ENCODE assay signal across 8 cellular contexts in genomic region chr4:148444296-148445070, GRCh38.
DNase-seq lines count a peak whose midpoint lies in the region; ATAC-seq lines count a peak whose summit lies in the region.

No MANE protein-coding gene starts in this region.

- H3K4me3 ChIP-seq in endocrine pancreas (ENCODE audit: control insufficient read depth, insufficient read depth, low read length) (no peak overlapping the region), mucosa of stomach (ENCODE audit: low read length) (peak overlapping the region; percentile 96)

- H3K27me3 ChIP-seq in endocrine pancreas (ENCODE audit: control insufficient read depth, insufficient read depth, low read length): no peaks in the 10 kb centered on the region
- H3K27me3 ChIP-seq in mucosa of stomach (ENCODE audit: control insufficient read depth, insufficient read depth, low read length): peaks cover 5% of the 10 kb centered on the region

- no peak for ATAC-seq in activated CD4-positive, CD25-positive, alpha-beta regulatory T cell treated with anti-CD3 and anti-CD28 coated beads, Interleukin-2, amount 50 U/mL, for 24 hours

- H3K9ac ChIP-seq in endocrine pancreas (ENCODE audit: control insufficient read depth, insufficient read depth, low read length): peak overlapping the region; percentile 66
- H3K9ac ChIP-seq in mucosa of stomach (ENCODE audit: low read length): peak overlapping the region; percentile 97

- no peaks in the 10 kb centered on the region for H3K36me3 ChIP-seq in endocrine pancreas (ENCODE audit: control insufficient read depth, insufficient read depth, low read length)
- no peaks in the 10 kb centered on the region for H3K36me3 ChIP-seq in mucosa of stomach (ENCODE audit: control insufficient read depth, insufficient read depth, low read length)

- H3K4me1 ChIP-seq in endocrine pancreas (ENCODE audit: control insufficient read depth, insufficient read depth, low read length): peaks cover 19% of the 10 kb centered on the region
- H3K4me1 ChIP-seq in mucosa of stomach (ENCODE audit: control insufficient read depth, insufficient read depth, low read length): peaks cover 17% of the 10 kb centered on the region

- peak; percentile 3 to 50 (median 32) for DNase-seq in activated CD4-positive, CD25-positive, alpha-beta regulatory T cell (lab: John Stamatoyannopoulos, UW)
- peak; percentile 12 to 36 for DNase-seq in activated CD8-positive, alpha-beta memory T cell treated with anti-CD3 and anti-CD28 coated beads for 1 hour (ENCODE audit: extremely low read depth in 1 of 2, low read depth in 1 of 2)
- peak; percentile 12 for DNase-seq in stimulated activated CD8-positive, alpha-beta memory T cell treated with anti-CD3 and anti-CD28 coated beads, Interleukin-7, amount 100 ng/mL, for 24 hours (ENCODE audit: low read depth)
- DNase-seq in KG1 (lab: John Stamatoyannopoulos, UW): no peak
- no peak for DNase-seq in NK-92 (lab: John Stamatoyannopoulos, UW; ENCODE audit: unreplicated experiment)

- H3K9me3 ChIP-seq in endocrine pancreas (ENCODE audit: control insufficient read depth, low read length) (no peaks in the 10 kb centered on the region), mucosa of stomach (ENCODE audit: control insufficient read depth, low read length) (no peaks in the 10 kb centered on the region)

Comparison
In these comparisons a context has a peak if more than half of its experiments do, and no peak if none do; other contexts are left out.
1. DNase-seq: peak in activated CD4-positive, CD25-positive, alpha-beta regulatory T cell (4 of 4), activated CD8-positive, alpha-beta memory T cell treated with anti-CD3 and anti-CD28 coated beads for 1 hour (2 of 2) and stimulated activated CD8-positive, alpha-beta memory T cell treated with anti-CD3 and anti-CD28 coated beads, Interleukin-7, amount 100 ng/mL, for 24 hours (single experiment); none in KG1 (single experiment) and NK-92 (single experiment).